24 cellular contexts compared by ENCODE assay signal in genomic region chr17:30556374-30557332, GRCh38.
"Had no signal": no experiment of that assay in that cellular context is flagged by ENCODE, and none has a peak within 500 bp of the region (broad histone marks: within the 10 kb centered on the region; RNA-seq: fewer than 3 reads in every experiment).

No MANE protein-coding gene starts in this region.

- DNase-seq: activated CD4-positive, alpha-beta T cell treated with anti-CD3 and anti-CD28 coated beads for 1 hour; activated CD4-positive, alpha-beta T cell treated with anti-CD3 and anti-CD28 coated beads, Interleukin-2, amount 50 U/mL, for 1 hour; activated gamma-delta T cell treated with Interleukin-2 at 50 U/mL for 16 hours; activated T-cell treated with anti-CD3 and anti-CD28 coated beads for 4 hours; anterior cingulate cortex; body of pancreas; dermis blood vessel endothelial cell; effector CD8-positive, alpha-beta T cell; foreskin keratinocyte; glutamatergic neuron; left cardiac atrium; mucosa of descending colon; nephron progenitor cell; occipital lobe; retina; spleen; stimulated activated CD4-positive, alpha-beta T cell treated with anti-CD3 and anti-CD28 coated beads, Interleukin-4, amount 100 ng/mL, for 1 hour; stimulated activated naive CD4-positive, alpha-beta T cell treated with Interleukin-2 at 50 U/mL for 16 hours had no signal

- H3K36me3 Mint-ChIP-seq: activated naive CD4-positive, alpha-beta T cell treated with anti-CD3 and anti-CD28 coated beads, Interleukin-2, amount 50 U/mL, for 24 hours; memory B cell; T-cell had no signal

- H3K4me3 ChIP-seq: body of pancreas, cardiac muscle cell, hepatocyte, mucosa of descending colon, spleen had no signal

- H3K27me3 ChIP-seq: body of pancreas, cardiac muscle cell, hepatocyte, spleen had no signal

- H3K36me3 ChIP-seq: cardiac muscle cell, spleen had no signal

- H3K4me2 ChIP-seq: hepatocyte had no signal

- H3K27ac ChIP-seq: body of pancreas, cardiac muscle cell, foreskin keratinocyte, hepatocyte, spleen had no signal

- H3K27me3 Mint-ChIP-seq: activated naive CD4-positive, alpha-beta T cell treated with anti-CD3 and anti-CD28 coated beads, Interleukin-2, amount 50 U/mL, for 24 hours; memory B cell; T-cell had no signal

- H3K4me3 Mint-ChIP-seq: activated naive CD4-positive, alpha-beta T cell treated with anti-CD3 and anti-CD28 coated beads, Interleukin-2, amount 50 U/mL, for 24 hours; memory B cell; nephron progenitor cell; T-cell; T-helper 2 cell treated with Interferon-gamma antibody and Interleukin-4, amounts not matched to agents 5 μg/mL and 100 μg/mL, for 36 hours had no signal

- ATAC-seq: body of pancreas, foreskin keratinocyte, left cardiac atrium, mucosa of descending colon, T-cell had no signal

- H2AFZ ChIP-seq: hepatocyte had no signal

- H3K4me1 ChIP-seq: body of pancreas, foreskin keratinocyte had no signal

- H3K9me3 ChIP-seq: body of pancreas, mucosa of descending colon, spleen had no signal

- H3K9me3 Mint-ChIP-seq: activated naive CD4-positive, alpha-beta T cell treated with anti-CD3 and anti-CD28 coated beads, Interleukin-2, amount 50 U/mL, for 24 hours; memory B cell; nephron progenitor cell; T-cell; T-helper 2 cell treated with Interferon-gamma antibody and Interleukin-4, amounts not matched to agents 5 μg/mL and 100 μg/mL, for 36 hours had no signal
